In the genomic region with DNA sequence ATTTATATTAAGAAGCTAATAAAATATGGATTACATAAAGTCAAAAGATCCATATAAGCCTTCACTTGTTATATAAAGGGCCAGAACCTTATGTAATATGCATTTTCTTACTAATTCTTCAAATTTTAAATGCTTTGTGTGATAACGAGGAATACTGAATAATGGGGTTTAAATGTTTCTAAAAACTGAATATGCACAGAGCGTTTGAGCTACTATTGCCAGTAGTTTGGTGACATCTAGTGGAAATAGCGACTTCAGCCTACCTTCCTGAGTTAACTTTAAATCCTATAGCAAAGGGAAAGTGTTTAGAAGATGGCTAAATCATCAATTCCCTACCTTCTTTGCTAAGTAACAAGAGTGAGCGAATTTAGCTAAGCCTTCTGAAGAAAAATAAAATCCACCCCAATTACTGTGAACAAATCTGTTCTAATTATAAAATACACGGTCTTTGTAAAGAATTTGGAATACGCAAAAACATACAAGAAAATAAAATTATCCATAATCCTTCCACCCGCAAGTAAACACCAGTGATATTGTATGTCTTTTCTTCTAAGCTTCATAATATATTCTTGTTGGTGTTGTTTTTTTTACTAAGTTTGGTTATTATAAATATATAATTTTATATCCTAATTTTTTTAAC, we compare ENCODE assay signal across 7 cellular contexts.
A peak's percentile ranks its signal among the peaks of the same experiment; 100 is the strongest.
DNase-seq lines count a peak whose midpoint lies in the region; ATAC-seq and TF ChIP-seq lines count a peak whose summit lies in the region.

No MANE protein-coding gene starts in this region.

- peak; percentile 40 for DNase-seq in NCI-H1092 (lab: John Stamatoyannopoulos, UW)
- DNase-seq in left lobe of liver (ENCODE audit: low spot score), result no peak
- DNase-seq in activated T-cell treated with anti-CD3 and anti-CD28 coated beads for 4 hours, result no peak

- ATAC-seq in left lobe of liver, result peak; percentile 77
- no peak for ATAC-seq in HG02981 (IDR thresholded peaks at IDR 0.05; ENCODE audit: unreplicated experiment)
- ATAC-seq in GM18907 (IDR thresholded peaks at IDR 0.05; ENCODE audit: unreplicated experiment), result no peak

- TF ChIP-seq CTCF in GM12872 (IDR thresholded peaks at IDR 0.05; ENCODE audit: insufficient read depth, low read depth, low read length) (peak; percentile 29; the same call in 1 of the 3 replicates), WI38 (IDR thresholded peaks at IDR 0.05; ENCODE audit: low read depth, low read length) (0 out of 2 replicates have a peak, but pooled peaks have one; percentile 14)

- H3K4me3 ChIP-seq in WI38 (ENCODE audit: low read depth, low read length), result no peak overlapping the region
